Comparison of ENCODE assay signal across 1 cellular context in the genomic region with DNA sequence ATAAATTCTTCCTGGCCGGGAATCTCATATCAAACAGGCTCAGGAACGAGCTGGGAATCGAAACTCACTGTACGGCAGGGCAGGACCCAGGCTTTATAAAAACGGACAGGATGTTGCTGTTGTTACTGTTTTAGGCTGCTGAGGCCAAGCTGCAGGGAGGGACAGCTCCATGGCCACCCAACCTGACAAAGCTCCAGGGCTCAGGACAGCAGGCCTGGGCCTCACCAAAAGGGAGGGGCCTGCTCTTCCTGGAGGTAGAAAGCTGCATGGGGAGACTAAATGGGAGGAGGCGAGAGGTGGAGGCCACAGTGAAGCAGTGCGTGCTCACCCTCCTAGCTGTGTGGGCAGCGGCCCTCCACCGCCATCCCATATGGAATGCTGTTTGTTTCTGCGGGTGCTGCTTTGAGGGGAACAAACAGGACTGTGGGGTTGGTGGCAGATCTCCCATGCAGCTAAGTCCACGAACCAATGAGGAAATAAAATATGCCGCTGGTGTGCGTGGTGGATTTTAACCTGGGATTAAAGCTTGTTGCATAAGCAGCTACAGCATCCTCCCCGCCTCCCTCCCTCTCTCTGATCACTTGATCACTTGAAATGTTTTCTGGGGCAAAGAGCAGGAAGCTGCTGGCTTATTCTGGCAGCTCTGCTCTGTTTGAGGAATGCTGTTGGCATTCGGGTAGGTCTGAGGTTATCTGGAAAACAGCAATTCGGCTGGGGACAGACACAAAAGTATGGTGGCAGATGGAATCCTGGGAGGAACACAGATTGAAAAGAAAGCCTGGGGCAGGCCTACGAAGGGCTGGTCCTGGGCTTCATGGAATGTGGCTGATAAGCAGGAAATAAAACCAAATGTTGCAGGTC.
TF ChIP-seq lines count a peak whose summit lies in the region.

No MANE protein-coding gene starts in this region.

TF ChIP-seq in K562, 482 proteins besides CTCF, POLR2A, EP300 and RAD21 (continued from another document and continues in another):
- TF ChIP-seq, protein P1, sequence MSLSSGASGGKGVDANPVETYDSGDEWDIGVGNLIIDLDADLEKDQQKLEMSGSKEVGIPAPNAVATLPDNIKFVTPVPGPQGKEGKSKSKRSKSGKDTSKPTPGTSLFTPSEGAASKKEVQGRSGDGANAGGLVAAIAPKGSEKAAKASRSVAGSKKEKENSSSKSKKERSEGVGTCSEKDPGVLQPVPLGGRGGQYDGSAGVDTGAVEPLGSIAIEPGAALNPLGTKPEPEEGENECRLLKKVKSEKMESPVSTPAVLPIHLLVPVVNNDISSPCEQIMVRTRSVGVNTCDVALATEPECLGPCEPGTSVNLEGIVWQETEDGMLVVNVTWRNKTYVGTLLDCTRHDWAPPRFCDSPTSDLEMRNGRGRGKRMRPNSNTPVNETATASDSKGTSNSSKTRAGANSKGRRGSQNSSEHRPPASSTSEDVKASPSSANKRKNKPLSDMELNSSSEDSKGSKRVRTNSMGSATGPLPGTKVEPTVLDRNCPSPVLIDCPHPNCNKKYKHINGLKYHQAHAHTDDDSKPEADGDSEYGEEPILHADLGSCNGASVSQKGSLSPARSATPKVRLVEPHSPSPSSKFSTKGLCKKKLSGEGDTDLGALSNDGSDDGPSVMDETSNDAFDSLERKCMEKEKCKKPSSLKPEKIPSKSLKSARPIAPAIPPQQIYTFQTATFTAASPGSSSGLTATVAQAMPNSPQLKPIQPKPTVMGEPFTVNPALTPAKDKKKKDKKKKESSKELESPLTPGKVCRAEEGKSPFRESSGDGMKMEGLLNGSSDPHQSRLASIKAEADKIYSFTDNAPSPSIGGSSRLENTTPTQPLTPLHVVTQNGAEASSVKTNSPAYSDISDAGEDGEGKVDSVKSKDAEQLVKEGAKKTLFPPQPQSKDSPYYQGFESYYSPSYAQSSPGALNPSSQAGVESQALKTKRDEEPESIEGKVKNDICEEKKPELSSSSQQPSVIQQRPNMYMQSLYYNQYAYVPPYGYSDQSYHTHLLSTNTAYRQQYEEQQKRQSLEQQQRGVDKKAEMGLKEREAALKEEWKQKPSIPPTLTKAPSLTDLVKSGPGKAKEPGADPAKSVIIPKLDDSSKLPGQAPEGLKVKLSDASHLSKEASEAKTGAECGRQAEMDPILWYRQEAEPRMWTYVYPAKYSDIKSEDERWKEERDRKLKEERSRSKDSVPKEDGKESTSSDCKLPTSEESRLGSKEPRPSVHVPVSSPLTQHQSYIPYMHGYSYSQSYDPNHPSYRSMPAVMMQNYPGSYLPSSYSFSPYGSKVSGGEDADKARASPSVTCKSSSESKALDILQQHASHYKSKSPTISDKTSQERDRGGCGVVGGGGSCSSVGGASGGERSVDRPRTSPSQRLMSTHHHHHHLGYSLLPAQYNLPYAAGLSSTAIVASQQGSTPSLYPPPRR (CRISPR knock-in tag; IDR thresholded peaks at IDR 0.05; ENCODE audit: borderline replicate concordance), result no peak
- TF ChIP-seq POLR2G (IDR thresholded peaks at IDR 0.05; ENCODE audit: low read depth, low read length), result peak; percentile 88
- TF ChIP-seq FOXP1 (CRISPR knock-in tag; IDR thresholded peaks at IDR 0.05), result no peak
- TF ChIP-seq PHB (CRISPR knock-in tag; IDR thresholded peaks at IDR 0.05), result peak; percentile 35; the same call in 1 of the 2 replicates
- TF ChIP-seq SIRT6 (IDR thresholded peaks at IDR 0.05; ENCODE audit: low read depth, low read length), result no peak
- TF ChIP-seq CHCHD3 (CRISPR knock-in tag; IDR thresholded peaks at IDR 0.05), result no peak
- TF ChIP-seq, protein P2, sequence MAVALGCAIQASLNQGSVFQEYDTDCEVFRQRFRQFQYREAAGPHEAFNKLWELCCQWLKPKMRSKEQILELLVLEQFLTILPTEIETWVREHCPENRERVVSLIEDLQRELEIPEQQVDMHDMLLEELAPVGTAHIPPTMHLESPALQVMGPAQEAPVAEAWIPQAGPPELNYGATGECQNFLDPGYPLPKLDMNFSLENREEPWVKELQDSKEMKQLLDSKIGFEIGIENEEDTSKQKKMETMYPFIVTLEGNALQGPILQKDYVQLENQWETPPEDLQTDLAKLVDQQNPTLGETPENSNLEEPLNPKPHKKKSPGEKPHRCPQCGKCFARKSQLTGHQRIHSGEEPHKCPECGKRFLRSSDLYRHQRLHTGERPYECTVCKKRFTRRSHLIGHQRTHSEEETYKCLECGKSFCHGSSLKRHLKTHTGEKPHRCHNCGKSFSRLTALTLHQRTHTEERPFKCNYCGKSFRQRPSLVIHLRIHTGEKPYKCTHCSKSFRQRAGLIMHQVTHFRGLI (CRISPR knock-in tag; IDR thresholded peaks at IDR 0.05), result no peak
- TF ChIP-seq TEAD2 (tag; IDR thresholded peaks at IDR 0.05), result no peak; the same call in 1 of the 2 replicates
- TF ChIP-seq ZC3H4 (CRISPR knock-in tag; IDR thresholded peaks at IDR 0.05; ENCODE audit: borderline replicate concordance), result no peak
- TF ChIP-seq NR4A1 (CRISPR knock-in tag; IDR thresholded peaks at IDR 0.05), result peak; percentile 40; the same call in 1 of the 2 replicates
- TF ChIP-seq NR4A1 (tag; IDR thresholded peaks at IDR 0.05), result peak; percentile 42; the same call in 1 of the 2 replicates
- TF ChIP-seq KDM1A (IDR thresholded peaks at IDR 0.05), result no peak
- TF ChIP-seq FOS (IDR thresholded peaks at IDR 0.05; ENCODE audit: extremely low read depth, insufficient read length), result no peak
- TF ChIP-seq ZNF57 (CRISPR knock-in tag; IDR thresholded peaks at IDR 0.05), result no peak
- peak; percentile 80 for TF ChIP-seq L3MBTL2 (IDR thresholded peaks at IDR 0.05)
- TF ChIP-seq FOXJ2 (tag; IDR thresholded peaks at IDR 0.05), result no peak
- TF ChIP-seq ZNF146 (CRISPR knock-in tag; IDR thresholded peaks at IDR 0.05; ENCODE audit: unreplicated experiment), result no peak
- peak; percentile 41; the same call in 1 of the 2 replicates for TF ChIP-seq ZBED1 (IDR thresholded peaks at IDR 0.05)
- TF ChIP-seq DACH1 (IDR thresholded peaks at IDR 0.05; ENCODE audit: partially characterized antibody), result no peak
- TF ChIP-seq RCOR1 (IDR thresholded peaks at IDR 0.05; ENCODE audit: borderline replicate concordance in 1 of 2, low read depth in 2 of 2, low read length in 2 of 2), result peak in 1 of 2 experiments; percentile 43; a peak in 1 of 4 replicates
- no peak for TF ChIP-seq GATAD2B (IDR thresholded peaks at IDR 0.05; ENCODE audit: borderline replicate concordance)
- TF ChIP-seq XRCC5 (IDR thresholded peaks at IDR 0.05; ENCODE audit: low read depth, low read length), result 0 out of 2 replicates have a peak, but pooled peaks have one; percentile 12
- peak; percentile 52; the same call in 1 of the 2 replicates for TF ChIP-seq ZNF24 (IDR thresholded peaks at IDR 0.05)
- no peak; a peak in 1 of 4 replicates for TF ChIP-seq ARNT (IDR thresholded peaks at IDR 0.05)
- peak in 1 of 2 experiments; percentile 6; a peak in 2 of 4 replicates for TF ChIP-seq SRF (CRISPR knock-in tag; IDR thresholded peaks at IDR 0.05)
- no peak for TF ChIP-seq ZNF316 (IDR thresholded peaks at IDR 0.05)
- peak; percentile 29; the same call in 1 of the 2 replicates for TF ChIP-seq ZNF583 (CRISPR knock-in tag; IDR thresholded peaks at IDR 0.05)
- no peak for TF ChIP-seq BCOR (IDR thresholded peaks at IDR 0.05)
- TF ChIP-seq, protein P3, sequence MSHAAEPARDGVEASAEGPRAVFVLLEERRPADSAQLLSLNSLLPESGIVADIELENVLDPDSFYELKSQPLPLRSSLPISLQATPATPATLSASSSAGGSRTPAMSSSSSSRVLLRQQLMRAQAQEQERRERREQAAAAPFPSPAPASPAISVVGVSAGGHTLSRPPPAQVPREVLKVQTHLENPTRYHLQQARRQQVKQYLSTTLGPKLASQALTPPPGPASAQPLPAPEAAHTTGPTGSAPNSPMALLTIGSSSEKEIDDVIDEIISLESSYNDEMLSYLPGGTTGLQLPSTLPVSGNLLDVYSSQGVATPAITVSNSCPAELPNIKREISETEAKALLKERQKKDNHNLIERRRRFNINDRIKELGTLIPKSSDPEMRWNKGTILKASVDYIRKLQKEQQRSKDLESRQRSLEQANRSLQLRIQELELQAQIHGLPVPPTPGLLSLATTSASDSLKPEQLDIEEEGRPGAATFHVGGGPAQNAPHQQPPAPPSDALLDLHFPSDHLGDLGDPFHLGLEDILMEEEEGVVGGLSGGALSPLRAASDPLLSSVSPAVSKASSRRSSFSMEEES (CRISPR knock-in tag; IDR thresholded peaks at IDR 0.05), result no peak
- TF ChIP-seq ZNF507 (tag; conservative IDR thresholded peaks at IDR 0.05), result no peak
- TF ChIP-seq HDAC8 (tag; IDR thresholded peaks at IDR 0.05), result no peak
- TF ChIP-seq NUFIP1 (IDR thresholded peaks at IDR 0.05; ENCODE audit: partially characterized antibody), result no peak
- no peak for TF ChIP-seq ATF6 (CRISPR knock-in tag; IDR thresholded peaks at IDR 0.05)
- no peak for TF ChIP-seq ZNF174 (CRISPR knock-in tag; IDR thresholded peaks at IDR 0.05)
- TF ChIP-seq GTF2A2 (tag; IDR thresholded peaks at IDR 0.05), result peak; percentile 52; the same call in 1 of the 2 replicates
- TF ChIP-seq, protein P4, sequence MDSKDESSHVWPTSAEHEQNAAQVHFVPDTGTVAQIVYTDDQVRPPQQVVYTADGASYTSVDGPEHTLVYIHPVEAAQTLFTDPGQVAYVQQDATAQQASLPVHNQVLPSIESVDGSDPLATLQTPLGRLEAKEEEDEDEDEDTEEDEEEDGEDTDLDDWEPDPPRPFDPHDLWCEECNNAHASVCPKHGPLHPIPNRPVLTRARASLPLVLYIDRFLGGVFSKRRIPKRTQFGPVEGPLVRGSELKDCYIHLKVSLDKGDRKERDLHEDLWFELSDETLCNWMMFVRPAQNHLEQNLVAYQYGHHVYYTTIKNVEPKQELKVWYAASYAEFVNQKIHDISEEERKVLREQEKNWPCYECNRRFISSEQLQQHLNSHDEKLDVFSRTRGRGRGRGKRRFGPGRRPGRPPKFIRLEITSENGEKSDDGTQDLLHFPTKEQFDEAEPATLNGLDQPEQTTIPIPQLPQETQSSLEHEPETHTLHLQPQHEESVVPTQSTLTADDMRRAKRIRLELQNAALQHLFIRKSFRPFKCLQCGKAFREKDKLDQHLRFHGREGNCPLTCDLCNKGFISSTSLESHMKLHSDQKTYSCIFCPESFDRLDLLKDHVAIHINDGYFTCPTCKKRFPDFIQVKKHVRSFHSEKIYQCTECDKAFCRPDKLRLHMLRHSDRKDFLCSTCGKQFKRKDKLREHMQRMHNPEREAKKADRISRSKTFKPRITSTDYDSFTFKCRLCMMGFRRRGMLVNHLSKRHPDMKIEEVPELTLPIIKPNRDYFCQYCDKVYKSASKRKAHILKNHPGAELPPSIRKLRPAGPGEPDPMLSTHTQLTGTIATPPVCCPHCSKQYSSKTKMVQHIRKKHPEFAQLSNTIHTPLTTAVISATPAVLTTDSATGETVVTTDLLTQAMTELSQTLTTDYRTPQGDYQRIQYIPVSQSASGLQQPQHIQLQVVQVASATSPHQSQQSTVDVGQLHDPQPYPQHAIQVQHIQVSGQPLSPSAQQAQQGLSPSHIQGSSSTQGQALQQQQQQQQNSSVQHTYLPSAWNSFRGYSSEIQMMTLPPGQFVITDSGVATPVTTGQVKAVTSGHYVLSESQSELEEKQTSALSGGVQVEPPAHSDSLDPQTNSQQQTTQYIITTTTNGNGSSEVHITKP (IDR thresholded peaks at IDR 0.05; ENCODE audit: partially characterized antibody), result no peak
- no peak for TF ChIP-seq SNIP1 (IDR thresholded peaks at IDR 0.05; ENCODE audit: low read depth)
- no peak; the same call in 1 of the 2 replicates for TF ChIP-seq DPF2 (IDR thresholded peaks at IDR 0.05)
- TF ChIP-seq, protein P5, sequence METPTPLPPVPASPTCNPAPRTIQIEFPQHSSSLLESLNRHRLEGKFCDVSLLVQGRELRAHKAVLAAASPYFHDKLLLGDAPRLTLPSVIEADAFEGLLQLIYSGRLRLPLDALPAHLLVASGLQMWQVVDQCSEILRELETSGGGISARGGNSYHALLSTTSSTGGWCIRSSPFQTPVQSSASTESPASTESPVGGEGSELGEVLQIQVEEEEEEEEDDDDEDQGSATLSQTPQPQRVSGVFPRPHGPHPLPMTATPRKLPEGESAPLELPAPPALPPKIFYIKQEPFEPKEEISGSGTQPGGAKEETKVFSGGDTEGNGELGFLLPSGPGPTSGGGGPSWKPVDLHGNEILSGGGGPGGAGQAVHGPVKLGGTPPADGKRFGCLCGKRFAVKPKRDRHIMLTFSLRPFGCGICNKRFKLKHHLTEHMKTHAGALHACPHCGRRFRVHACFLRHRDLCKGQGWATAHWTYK (CRISPR knock-in tag; IDR thresholded peaks at IDR 0.05), result no peak
- TF ChIP-seq MYC (IDR thresholded peaks at IDR 0.05; ENCODE audit: low read depth, low read length), result peak; percentile 77
- TF ChIP-seq MYC (CRISPR knock-in tag; IDR thresholded peaks at IDR 0.05; ENCODE audit: borderline replicate concordance, low read depth), result 0 out of 2 replicates have a peak, but pooled peaks have one; percentile 22
- TF ChIP-seq, protein P6, sequence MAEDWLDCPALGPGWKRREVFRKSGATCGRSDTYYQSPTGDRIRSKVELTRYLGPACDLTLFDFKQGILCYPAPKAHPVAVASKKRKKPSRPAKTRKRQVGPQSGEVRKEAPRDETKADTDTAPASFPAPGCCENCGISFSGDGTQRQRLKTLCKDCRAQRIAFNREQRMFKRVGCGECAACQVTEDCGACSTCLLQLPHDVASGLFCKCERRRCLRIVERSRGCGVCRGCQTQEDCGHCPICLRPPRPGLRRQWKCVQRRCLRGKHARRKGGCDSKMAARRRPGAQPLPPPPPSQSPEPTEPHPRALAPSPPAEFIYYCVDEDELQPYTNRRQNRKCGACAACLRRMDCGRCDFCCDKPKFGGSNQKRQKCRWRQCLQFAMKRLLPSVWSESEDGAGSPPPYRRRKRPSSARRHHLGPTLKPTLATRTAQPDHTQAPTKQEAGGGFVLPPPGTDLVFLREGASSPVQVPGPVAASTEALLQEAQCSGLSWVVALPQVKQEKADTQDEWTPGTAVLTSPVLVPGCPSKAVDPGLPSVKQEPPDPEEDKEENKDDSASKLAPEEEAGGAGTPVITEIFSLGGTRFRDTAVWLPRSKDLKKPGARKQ (CRISPR knock-in tag; IDR thresholded peaks at IDR 0.05), result no peak
- TF ChIP-seq PHB2 (IDR thresholded peaks at IDR 0.05; ENCODE audit: low read depth), result no peak
- no peak for TF ChIP-seq HDAC2 (IDR thresholded peaks at IDR 0.05)
- peak; percentile 69 to 81; a peak in 3 of 4 replicates for TF ChIP-seq MAZ (CRISPR knock-in tag; conservative IDR thresholded peaks at IDR 0.05 in 1 of 2, IDR thresholded peaks at IDR 0.05 in 1 of 2)
- TF ChIP-seq RBM15 (IDR thresholded peaks at IDR 0.05; ENCODE audit: insufficient read depth, low read length), result no peak
- no peak for TF ChIP-seq CCNT2 (IDR thresholded peaks at IDR 0.05; ENCODE audit: borderline replicate concordance, extremely low read depth, insufficient read length, low read depth, low read length)
- no peak for TF ChIP-seq CSDE1 (IDR thresholded peaks at IDR 0.05)
- TF ChIP-seq ZBTB1 (CRISPR knock-in tag; IDR thresholded peaks at IDR 0.05; ENCODE audit: borderline replicate concordance, low read depth), result no peak
